Comparison of ENCODE assay signal across 13 cellular contexts in genomic region chr11:44573333-44573732, GRCh38. TPM values are rescaled to one million over a fixed set of nuclear protein-coding genes. Genes with fewer than 3 reads are reported as not detected.
A peak's percentile ranks its signal among the peaks of the same experiment; 100 is the strongest.
DNase-seq lines count a peak whose midpoint lies in the region; ATAC-seq, FAIRE-seq and TF ChIP-seq lines count a peak whose summit lies in the region.
"Had no signal": no experiment of that assay in that cellular context is flagged by ENCODE, and none has a peak within 500 bp of the region (broad histone marks: within the 10 kb centered on the region; RNA-seq: fewer than 3 reads in every experiment).

No MANE protein-coding gene starts in this region.

- peak overlapping the region in 9 of 11 experiments; percentile 43 to 96 (median 62); a peak in 15 of 22 replicates for H3K27ac ChIP-seq in BLaER1 treated with 17β-estradiol and CSF1 and Interleukin-3, amounts not matched to agents 10 nM and 100 nM
- H3K27ac ChIP-seq in naive thymus-derived CD4-positive, alpha-beta T cell (ENCODE audit: low read depth, low read length) = no peak overlapping the region
- peak overlapping the region in 2 of 4 donors; percentile 66 to 69 for H3K27ac ChIP-seq in upper lobe of left lung

- peak overlapping the region; percentile 90 to 100 (median 99) for H3K4me2 ChIP-seq in BLaER1 treated with 17β-estradiol and CSF1 and Interleukin-3, amounts not matched to agents 10 nM and 100 nM

- no peak for FAIRE-seq in GM12891 (lab: Jason Lieb, UNC)

- no peaks in the 10 kb centered on the region for H3K9me3 ChIP-seq in BLaER1 treated with 17β-estradiol and CSF1 and Interleukin-3, amounts not matched to agents 10 nM and 100 nM (replicated peaks in 1 of 11)
- no peaks in the 10 kb centered on the region for H3K9me3 ChIP-seq in naive thymus-derived CD4-positive, alpha-beta T cell (ENCODE audit: control insufficient read depth in 2 of 3, low read length in 3 of 3)
- H3K9me3 ChIP-seq in upper lobe of left lung = no peaks in the 10 kb centered on the region

- intact Hi-C loops in naive thymus-derived CD4-positive, alpha-beta T cell (cut with micrococcal nuclease) = no loop called here

- 0 out of 2 replicates have a peak, but pooled peaks have one; percentile 27 for TF ChIP-seq POLR2A in GM12891 (IDR thresholded peaks at IDR 0.05; ENCODE audit: low read depth, low read length)
- TF ChIP-seq POLR2A in upper lobe of left lung (IDR thresholded peaks at IDR 0.05) = no peak

- peak overlapping the region in 4 of 11 experiments; percentile 39 to 70 (median 48); a peak in 5 of 22 replicates for H3K9ac ChIP-seq in BLaER1 treated with 17β-estradiol and CSF1 and Interleukin-3, amounts not matched to agents 10 nM and 100 nM

- peak overlapping the region; percentile 94 for H3K27ac Mint-ChIP-seq in activated T-helper 17 cell treated with anti-CD3 and anti-CD28 coated beads, Interleukin-2, amount 50 U/mL, for 72 hours
- H3K27ac Mint-ChIP-seq in naive thymus-derived CD4-positive, alpha-beta T cell = peak overlapping the region; percentile 4 to 94 (median 87)
- no peak overlapping the region for H3K27ac Mint-ChIP-seq in HFFc6
- H3K27ac Mint-ChIP-seq: endodermal cell, mesothelial cell of epicardium had no signal

- no peak overlapping the region for H3K4me3 ChIP-seq in BLaER1 treated with 17β-estradiol and CSF1 and Interleukin-3, amounts not matched to agents 10 nM and 100 nM
- no peak overlapping the region for H3K4me3 ChIP-seq in naive thymus-derived CD4-positive, alpha-beta T cell (ENCODE audit: low read length)
- H3K4me3 ChIP-seq in upper lobe of left lung = no peak overlapping the region

- no peaks in the 10 kb centered on the region; a peak in 1 of 22 replicates for H3K27me3 ChIP-seq in BLaER1 treated with 17β-estradiol and CSF1 and Interleukin-3, amounts not matched to agents 10 nM and 100 nM
- H3K27me3 ChIP-seq in naive thymus-derived CD4-positive, alpha-beta T cell (ENCODE audit: control insufficient read depth in 2 of 2, insufficient read depth in 2 of 2, low read length in 2 of 2) = no peaks in the 10 kb centered on the region
- no peaks in the 10 kb centered on the region for H3K27me3 ChIP-seq in upper lobe of left lung

- H3K36me3 Mint-ChIP-seq in activated T-helper 17 cell treated with anti-CD3 and anti-CD28 coated beads, Interleukin-2, amount 50 U/mL, for 72 hours (ENCODE audit: low read depth) = peaks cover 100% of the 10 kb centered on the region
- H3K36me3 Mint-ChIP-seq in naive thymus-derived CD4-positive, alpha-beta T cell = peaks cover 0 to 46% (median 0%) of the 10 kb centered on the region in 5 donors
- no peaks in the 10 kb centered on the region for H3K36me3 Mint-ChIP-seq in HFFc6 (ENCODE audit: low read depth)
- H3K36me3 Mint-ChIP-seq: mesothelial cell of epicardium had no signal

- H3K9me3 Mint-ChIP-seq in activated T-helper 17 cell treated with anti-CD3 and anti-CD28 coated beads, Interleukin-2, amount 50 U/mL, for 72 hours = no peaks in the 10 kb centered on the region
- peaks cover 0 to 3% (median 0%) of the 10 kb centered on the region in 11 donors for H3K9me3 Mint-ChIP-seq in naive thymus-derived CD4-positive, alpha-beta T cell
- H3K9me3 Mint-ChIP-seq in HFFc6 = no peaks in the 10 kb centered on the region
- H3K9me3 Mint-ChIP-seq: endodermal cell, mesothelial cell of epicardium had no signal

- peaks cover 60% of the 10 kb centered on the region for H3K4me1 Mint-ChIP-seq in activated T-helper 17 cell treated with anti-CD3 and anti-CD28 coated beads, Interleukin-2, amount 50 U/mL, for 72 hours
- peaks cover 62 to 100% (median 97%) of the 10 kb centered on the region in 7 donors for H3K4me1 Mint-ChIP-seq in naive thymus-derived CD4-positive, alpha-beta T cell
- H3K4me1 Mint-ChIP-seq in HFFc6 (ENCODE audit: low read depth) = peaks cover 71% of the 10 kb centered on the region
- H3K4me1 Mint-ChIP-seq: endodermal cell had no signal

- peaks cover 98 to 100% (median 99%) of the 10 kb centered on the region in 10 experiments for H3K4me1 ChIP-seq in BLaER1 treated with 17β-estradiol and CSF1 and Interleukin-3, amounts not matched to agents 10 nM and 100 nM
- peaks cover 86 to 89% of the 10 kb centered on the region in 2 donors for H3K4me1 ChIP-seq in naive thymus-derived CD4-positive, alpha-beta T cell (ENCODE audit: control insufficient read depth in 2 of 2, insufficient read depth in 2 of 2, low read length in 2 of 2)
- peaks cover 71 to 98% (median 81%) of the 10 kb centered on the region in 4 donors for H3K4me1 ChIP-seq in upper lobe of left lung

- peaks cover 0 to 21% (median 6%) of the 10 kb centered on the region in 11 experiments; a peak in 10 of 22 replicates for H4K20me1 ChIP-seq in BLaER1 treated with 17β-estradiol and CSF1 and Interleukin-3, amounts not matched to agents 10 nM and 100 nM

- peak; percentile 37 for ATAC-seq in activated T-helper 17 cell treated with anti-CD3 and anti-CD28 coated beads, Interleukin-2, amount 50 U/mL, for 72 hours (replicated peaks)
- ATAC-seq in naive thymus-derived CD4-positive, alpha-beta T cell = no peak
- ATAC-seq in GM18498 (IDR thresholded peaks at IDR 0.05; ENCODE audit: unreplicated experiment) (no peak), upper lobe of left lung (ENCODE audit: low FRiP score in 2 of 2) (no peak)
- ATAC-seq: Right ventricle myocardium inferior had no signal

- H3K27me3 Mint-ChIP-seq in activated T-helper 17 cell treated with anti-CD3 and anti-CD28 coated beads, Interleukin-2, amount 50 U/mL, for 72 hours = no peaks in the 10 kb centered on the region
- H3K27me3 Mint-ChIP-seq in naive thymus-derived CD4-positive, alpha-beta T cell = no peaks in the 10 kb centered on the region
- no peaks in the 10 kb centered on the region; the same call in 1 of the 2 replicates for H3K27me3 Mint-ChIP-seq in HFFc6 (ENCODE audit: insufficient read depth)

- TF ChIP-seq CTCF in HFFc6 (IDR thresholded peaks at IDR 0.05) = no peak
- no peak for TF ChIP-seq CTCF in upper lobe of left lung (IDR thresholded peaks at IDR 0.05)

- TF ChIP-seq EP300 in upper lobe of left lung (IDR thresholded peaks at IDR 0.05) = no peak

- no peak for DNase-seq in GM12891 (ENCODE audit: insufficient read length, low spot score)
- no peak for DNase-seq in naive thymus-derived CD4-positive, alpha-beta T cell
- no peak for DNase-seq in HFFc6
- no peak for DNase-seq in COLO829 (ENCODE audit: low spot score)
- no peak for DNase-seq in upper lobe of left lung
- DNase-seq: NCI-H1092, NCI-H524 had no signal

- POLR2A ChIA-PET in naive thymus-derived CD4-positive, alpha-beta T cell (lab: Charles Lee) = interaction anchor here (1.1 to 2.1 kb wide), 3 partner anchors 16 to 39 kb away, joined by 3 to 21 read pairs (median 11); no protein-coding TSS in a partner anchor

- CTCF ChIA-PET in naive thymus-derived CD4-positive, alpha-beta T cell (lab: Charles Lee) = interaction anchor here (1.0 to 1.5 kb wide), 3 partner anchors 16 to 44 kb away, joined by 3 to 7 read pairs (median 5); no protein-coding TSS in a partner anchor

- H3K4me3 Mint-ChIP-seq in activated T-helper 17 cell treated with anti-CD3 and anti-CD28 coated beads, Interleukin-2, amount 50 U/mL, for 72 hours = peak overlapping the region; percentile 91
- H3K4me3 Mint-ChIP-seq in naive thymus-derived CD4-positive, alpha-beta T cell = peak overlapping the region in 6 of 10 donors; percentile 5 to 88 (median 62)
- H3K4me3 Mint-ChIP-seq in HFFc6 = no peak overlapping the region
- H3K4me3 Mint-ChIP-seq: endodermal cell, mesothelial cell of epicardium had no signal

- no peaks in the 10 kb centered on the region; a peak in 1 of 22 replicates for H3K36me3 ChIP-seq in BLaER1 treated with 17β-estradiol and CSF1 and Interleukin-3, amounts not matched to agents 10 nM and 100 nM
- H3K36me3 ChIP-seq in naive thymus-derived CD4-positive, alpha-beta T cell (ENCODE audit: control insufficient read depth in 2 of 3, insufficient read depth in 3 of 3, low read length in 3 of 3) = no peaks in the 10 kb centered on the region
- H3K36me3 ChIP-seq in upper lobe of left lung = peaks cover 0 to 6% (median 2%) of the 10 kb centered on the region in 4 donors

- 70 to 71% methylated on average over 3 of the region's 3 CpGs for WGBS in upper lobe of left lung, 2 donors

TF ChIP-seq in GM12891, 5 proteins besides CTCF, POLR2A, EP300 and RAD21:
- TF ChIP-seq TAF1 (IDR thresholded peaks at IDR 0.05; ENCODE audit: low read depth, low read length) = no peak
- TF ChIP-seq POLR2AphosphoS5 (IDR thresholded peaks at IDR 0.05; ENCODE audit: low read depth, low read length) = no peak
- TF ChIP-seq SPI1 (IDR thresholded peaks at IDR 0.05; ENCODE audit: low read depth, low read length) = no peak
- TF ChIP-seq PAX5 (IDR thresholded peaks at IDR 0.05; ENCODE audit: insufficient read depth, low read length, severe bottlenecking) = no peak
- no peak for TF ChIP-seq POU2F2 (IDR thresholded peaks at IDR 0.05; ENCODE audit: low read depth, low read length)

RNA-seq across cellular contexts. Expression of gene CD82, which starts 7.9 kb away (rescaled TPM):
- 127 TPM for polyA plus RNA-seq in GM12891 (2012; ENCODE audit: low read depth, missing spikeins)
- 100 to 1,000 TPM; 147 to 620 TPM for total RNA-seq in activated T-helper 17 cell treated with anti-CD3 and anti-CD28 coated beads, Interleukin-2, amount 50 U/mL, for 72 hours
- total RNA-seq in naive thymus-derived CD4-positive, alpha-beta T cell = 100 to 1,000 TPM in 1 of 5 experiments, 10 to 100 TPM in 4; 37.0 to 319 (median 57.2) TPM
- polyA plus RNA-seq in naive thymus-derived CD4-positive, alpha-beta T cell = 10 to 100 TPM; 36.4 to 63.1 TPM
- 10 to 100 TPM; 17.3 to 31.7 (median 20.7) TPM for total RNA-seq in HFFc6 (2021; fragmentation: NEBNext Ultra II Directional; extraction: Animal tissue kit (Norgen Biotek cat#: 25700))
- total RNA-seq in upper lobe of left lung = 100 to 1,000 TPM in 2 of 6 donors, 10 to 100 TPM in 4; 29.8 to 148 (median 69.9) TPM
